ENCODE assay signal across 8 cellular contexts in the genomic region with DNA sequence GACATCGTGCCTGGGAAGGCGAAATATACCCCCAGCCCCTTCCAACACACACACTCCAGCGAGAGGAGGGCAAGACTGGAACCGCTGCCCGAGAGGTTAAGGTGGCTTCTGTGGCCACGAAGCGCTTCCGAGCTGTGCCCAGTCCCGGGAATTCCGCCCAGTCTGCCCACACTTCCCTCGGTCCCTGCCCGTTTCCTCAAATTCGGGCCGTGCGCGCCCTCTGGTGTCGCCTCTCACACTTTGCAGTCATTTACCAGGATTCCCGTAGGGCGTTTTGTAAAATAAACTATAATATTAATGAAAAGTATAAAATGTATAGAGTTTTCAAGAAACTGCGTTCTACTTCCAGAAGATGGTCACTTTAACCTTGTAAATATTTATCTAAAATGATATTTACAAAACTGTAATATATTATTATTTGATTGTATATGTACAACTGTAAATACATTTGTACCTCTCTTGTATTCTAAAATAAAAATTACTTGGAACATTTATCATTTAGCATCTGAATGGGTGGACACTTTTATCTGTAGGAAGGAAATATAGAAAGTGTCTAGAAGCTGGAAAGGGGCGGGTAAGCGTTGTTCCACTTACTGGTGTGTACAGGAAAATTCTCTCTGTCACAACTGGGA. TPM values are rescaled to one million over a fixed set of nuclear protein-coding genes. Genes with fewer than 3 reads are reported as not detected.
DNase-seq lines count a peak whose midpoint lies in the region; ATAC-seq and TF ChIP-seq lines count a peak whose summit lies in the region.

No MANE protein-coding gene starts in this region.

- peaks cover 0 to 10% (median 3%) of the 10 kb centered on the region in 3 donors for H3K27me3 ChIP-seq in sigmoid colon

- no peak for TF ChIP-seq EP300 in sigmoid colon (IDR thresholded peaks at IDR 0.05)

- H3K27ac ChIP-seq in sigmoid colon, result peak overlapping the region in 1 of 4 donors; percentile 45

- peaks cover 6% of the 10 kb centered on the region for H3K4me1 Mint-ChIP-seq in T-helper 1 cell treated with Interleukin-12 subunit alpha and Interleukin-12 subunit beta and Interleukin-4 antibody, amounts not matched to agents 30 μg/mL and 1 μg/mL, for 36 hours (ENCODE audit: low read depth)

- TF ChIP-seq CTCF in GM10248 (IDR thresholded peaks at IDR 0.05; ENCODE audit: control extremely low read depth, extremely low read depth, low read depth, missing control alignments) (peak; percentile 85), sigmoid colon (IDR thresholded peaks at IDR 0.05) (peak; percentile 44 to 81 (median 75))

- CTCF ChIA-PET in GM10248 (lab: Yijun Ruan, JAX), result interaction anchor here (0.7 to 10.4 kb wide), 28 partner anchors 8 to 1337 kb away, joined by 3 to 262 read pairs (median 4); partner anchors contain the start of gene EXOSC2

- peak overlapping the region; percentile 26 for H3K27ac Mint-ChIP-seq in T-helper 1 cell treated with Interleukin-12 subunit alpha and Interleukin-12 subunit beta and Interleukin-4 antibody, amounts not matched to agents 30 μg/mL and 1 μg/mL, for 36 hours

- H3K36me3 Mint-ChIP-seq in T-helper 1 cell treated with Interleukin-12 subunit alpha and Interleukin-12 subunit beta and Interleukin-4 antibody, amounts not matched to agents 30 μg/mL and 1 μg/mL, for 36 hours (ENCODE audit: low read depth), result peaks cover 2% of the 10 kb centered on the region

- H3K4me3 ChIP-seq in sigmoid colon, result peak overlapping the region; percentile 36 to 57 (median 51)

- WGBS in sigmoid colon, 2 donors, result 3 to 5% methylated on average over 22 of the region's 22 CpGs

- H3K27me3 Mint-ChIP-seq in T-helper 1 cell treated with Interleukin-12 subunit alpha and Interleukin-12 subunit beta and Interleukin-4 antibody, amounts not matched to agents 30 μg/mL and 1 μg/mL, for 36 hours (ENCODE audit: low read depth), result peaks cover 34% of the 10 kb centered on the region

- POLR2A ChIA-PET in GM10248 (lab: Yijun Ruan, JAX), result interaction anchor here (0.8 kb wide), 1 partner anchor 11 kb away, joined by 3 read pairs; the partner anchor contains the start of gene EXOSC2

- no peaks in the 10 kb centered on the region for H3K36me3 ChIP-seq in sigmoid colon

- H3K9me3 Mint-ChIP-seq in T-helper 1 cell treated with Interleukin-12 subunit alpha and Interleukin-12 subunit beta and Interleukin-4 antibody, amounts not matched to agents 30 μg/mL and 1 μg/mL, for 36 hours, result peaks cover 4% of the 10 kb centered on the region

- intact Hi-C loops in sigmoid colon (cut with DNase I), result loop anchor here (1.0 to 5.0 kb wide), 2 partner anchors 105 to 221 kb away; partner anchors contain the start of gene FUBP3

- peak; percentile 71 for DNase-seq in GM10248 (ENCODE audit: extremely low spot score)
- peak; percentile 70 for DNase-seq in NCI-H1436 (lab: John Stamatoyannopoulos, UW)
- peak; percentile 89 for DNase-seq in astrocyte of the hippocampus (ENCODE audit: low read depth, low spot score)
- DNase-seq in hippocampal formation (lab: John Stamatoyannopoulos, UW), result peak; percentile 56 to 78
- peak; percentile 87 for DNase-seq in sigmoid colon

- peak overlapping the region; percentile 92 for H3K4me3 Mint-ChIP-seq in T-helper 1 cell treated with Interleukin-12 subunit alpha and Interleukin-12 subunit beta and Interleukin-4 antibody, amounts not matched to agents 30 μg/mL and 1 μg/mL, for 36 hours

- no peak for ATAC-seq in GM18868 (IDR thresholded peaks at IDR 0.05; ENCODE audit: unreplicated experiment)
- no peak for ATAC-seq in HG02798 (IDR thresholded peaks at IDR 0.05; ENCODE audit: poor library complexity, unreplicated experiment)

- peaks cover 0 to 3% (median 0%) of the 10 kb centered on the region in 4 donors for H3K9me3 ChIP-seq in sigmoid colon

- H3K4me1 ChIP-seq in sigmoid colon, result peaks cover 0 to 16% (median 15%) of the 10 kb centered on the region in 4 donors

- no peak for TF ChIP-seq POLR2A in sigmoid colon (IDR thresholded peaks at IDR 0.05)

RNA-seq across cellular contexts. Expression of gene EXOSC2, which starts 11.0 kb away (rescaled TPM):
- total RNA-seq in sigmoid colon, result 10 to 100 TPM in 3 of 4 donors, 1 to 10 TPM in 1; 8.6 to 19.3 (median 15.1) TPM
- 10 to 100 TPM in 1 of 3 donors, 1 to 10 TPM in 2; 6.6 to 24.1 (median 9.5) TPM for polyA plus RNA-seq in sigmoid colon

RNA-seq across cellular contexts. Expression of gene PRDM12, which starts 18.2 kb away (rescaled TPM):
- not detected for total RNA-seq in sigmoid colon
- not detected for polyA plus RNA-seq in sigmoid colon
